1 cellular context compared by ENCODE assay signal in genomic region chr16:10172848-10173655, GRCh38.
TF ChIP-seq lines count a peak whose summit lies in the region.

No MANE protein-coding gene starts in this region.

TF ChIP-seq in WTC11, 78 proteins besides CTCF, POLR2A, EP300 and RAD21 (continued from another document):
- no peak for TF ChIP-seq ZSCAN18 (CRISPR knock-in tag; IDR thresholded peaks at IDR 0.05)
- TF ChIP-seq JAZF1 (CRISPR knock-in tag; IDR thresholded peaks at IDR 0.05), result no peak
- no peak for TF ChIP-seq CBFB (CRISPR knock-in tag; IDR thresholded peaks at IDR 0.05; ENCODE audit: low read depth)
- TF ChIP-seq, protein P1, sequence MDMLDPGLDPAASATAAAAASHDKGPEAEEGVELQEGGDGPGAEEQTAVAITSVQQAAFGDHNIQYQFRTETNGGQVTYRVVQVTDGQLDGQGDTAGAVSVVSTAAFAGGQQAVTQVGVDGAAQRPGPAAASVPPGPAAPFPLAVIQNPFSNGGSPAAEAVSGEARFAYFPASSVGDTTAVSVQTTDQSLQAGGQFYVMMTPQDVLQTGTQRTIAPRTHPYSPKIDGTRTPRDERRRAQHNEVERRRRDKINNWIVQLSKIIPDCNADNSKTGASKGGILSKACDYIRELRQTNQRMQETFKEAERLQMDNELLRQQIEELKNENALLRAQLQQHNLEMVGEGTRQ (CRISPR knock-in tag; IDR thresholded peaks at IDR 0.05), result no peak
- TF ChIP-seq GTF2I (CRISPR knock-in tag; conservative IDR thresholded peaks at IDR 0.05), result no peak
- TF ChIP-seq IRF2 (CRISPR knock-in tag; IDR thresholded peaks at IDR 0.05; ENCODE audit: borderline replicate concordance, low read depth), result no peak
- TF ChIP-seq, protein P2, sequence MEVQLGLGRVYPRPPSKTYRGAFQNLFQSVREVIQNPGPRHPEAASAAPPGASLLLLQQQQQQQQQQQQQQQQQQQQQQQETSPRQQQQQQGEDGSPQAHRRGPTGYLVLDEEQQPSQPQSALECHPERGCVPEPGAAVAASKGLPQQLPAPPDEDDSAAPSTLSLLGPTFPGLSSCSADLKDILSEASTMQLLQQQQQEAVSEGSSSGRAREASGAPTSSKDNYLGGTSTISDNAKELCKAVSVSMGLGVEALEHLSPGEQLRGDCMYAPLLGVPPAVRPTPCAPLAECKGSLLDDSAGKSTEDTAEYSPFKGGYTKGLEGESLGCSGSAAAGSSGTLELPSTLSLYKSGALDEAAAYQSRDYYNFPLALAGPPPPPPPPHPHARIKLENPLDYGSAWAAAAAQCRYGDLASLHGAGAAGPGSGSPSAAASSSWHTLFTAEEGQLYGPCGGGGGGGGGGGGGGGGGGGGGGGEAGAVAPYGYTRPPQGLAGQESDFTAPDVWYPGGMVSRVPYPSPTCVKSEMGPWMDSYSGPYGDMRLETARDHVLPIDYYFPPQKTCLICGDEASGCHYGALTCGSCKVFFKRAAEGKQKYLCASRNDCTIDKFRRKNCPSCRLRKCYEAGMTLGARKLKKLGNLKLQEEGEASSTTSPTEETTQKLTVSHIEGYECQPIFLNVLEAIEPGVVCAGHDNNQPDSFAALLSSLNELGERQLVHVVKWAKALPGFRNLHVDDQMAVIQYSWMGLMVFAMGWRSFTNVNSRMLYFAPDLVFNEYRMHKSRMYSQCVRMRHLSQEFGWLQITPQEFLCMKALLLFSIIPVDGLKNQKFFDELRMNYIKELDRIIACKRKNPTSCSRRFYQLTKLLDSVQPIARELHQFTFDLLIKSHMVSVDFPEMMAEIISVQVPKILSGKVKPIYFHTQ (CRISPR knock-in tag; IDR thresholded peaks at IDR 0.05), result no peak
- TF ChIP-seq, protein P3, sequence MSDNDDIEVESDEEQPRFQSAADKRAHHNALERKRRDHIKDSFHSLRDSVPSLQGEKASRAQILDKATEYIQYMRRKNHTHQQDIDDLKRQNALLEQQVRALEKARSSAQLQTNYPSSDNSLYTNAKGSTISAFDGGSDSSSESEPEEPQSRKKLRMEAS (CRISPR knock-in tag; IDR thresholded peaks at IDR 0.05), result no peak
- TF ChIP-seq FOXJ3 (CRISPR knock-in tag; IDR thresholded peaks at IDR 0.05; ENCODE audit: borderline replicate concordance), result no peak
- TF ChIP-seq ETV6 (CRISPR knock-in tag; IDR thresholded peaks at IDR 0.05), result no peak
- TF ChIP-seq STAT6 (CRISPR knock-in tag; conservative IDR thresholded peaks at IDR 0.05; ENCODE audit: low read depth), result no peak
TF ChIP-seq in WTC11: peak in this region for 0.
